Comparison of ENCODE assay signal across 1 cellular context in the genomic region with DNA sequence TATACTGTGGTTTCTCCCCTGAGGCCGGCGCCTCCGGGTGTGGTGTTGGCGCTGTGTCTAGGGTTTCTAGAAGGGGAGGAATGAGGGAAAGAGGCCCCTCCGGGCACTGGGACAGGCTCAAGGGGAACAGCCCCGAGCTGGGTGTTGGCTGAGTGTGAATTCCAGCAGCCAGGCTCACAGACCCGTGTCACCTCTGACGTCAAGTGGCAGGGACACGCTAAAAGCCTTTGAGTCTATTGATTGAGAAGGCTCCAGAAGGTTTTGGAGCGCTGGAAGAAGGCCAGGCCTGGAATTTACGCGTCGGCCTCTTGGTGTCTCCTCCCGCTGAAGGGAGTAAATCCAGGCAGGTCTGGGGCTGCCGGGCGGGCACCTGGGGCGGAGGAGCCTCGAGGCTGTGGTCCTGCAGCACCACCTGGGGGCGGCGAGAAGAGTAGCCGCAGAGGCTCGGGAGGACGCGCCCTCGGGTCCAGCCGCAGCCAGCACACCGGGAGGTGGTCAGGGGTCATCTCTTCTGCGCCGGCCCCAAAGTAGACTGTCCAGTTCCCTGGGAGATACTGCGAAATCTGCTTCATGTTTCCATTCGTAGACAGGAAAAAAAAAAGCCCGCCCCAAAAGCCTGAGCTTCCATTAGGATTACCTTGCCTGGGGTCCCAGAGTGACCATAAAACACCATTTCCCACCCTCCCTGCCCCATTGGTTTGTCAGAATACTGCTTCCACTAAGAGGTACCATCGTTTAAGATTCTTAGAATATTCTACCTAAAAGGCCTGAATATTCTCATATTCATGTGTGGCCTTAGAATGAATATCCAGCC.
TF ChIP-seq lines count a peak whose summit lies in the region.

No MANE protein-coding gene starts in this region.

TF ChIP-seq in HepG2, 621 proteins besides CTCF, POLR2A, EP300 and RAD21 (continued from another document):
- TF ChIP-seq, protein P1, sequence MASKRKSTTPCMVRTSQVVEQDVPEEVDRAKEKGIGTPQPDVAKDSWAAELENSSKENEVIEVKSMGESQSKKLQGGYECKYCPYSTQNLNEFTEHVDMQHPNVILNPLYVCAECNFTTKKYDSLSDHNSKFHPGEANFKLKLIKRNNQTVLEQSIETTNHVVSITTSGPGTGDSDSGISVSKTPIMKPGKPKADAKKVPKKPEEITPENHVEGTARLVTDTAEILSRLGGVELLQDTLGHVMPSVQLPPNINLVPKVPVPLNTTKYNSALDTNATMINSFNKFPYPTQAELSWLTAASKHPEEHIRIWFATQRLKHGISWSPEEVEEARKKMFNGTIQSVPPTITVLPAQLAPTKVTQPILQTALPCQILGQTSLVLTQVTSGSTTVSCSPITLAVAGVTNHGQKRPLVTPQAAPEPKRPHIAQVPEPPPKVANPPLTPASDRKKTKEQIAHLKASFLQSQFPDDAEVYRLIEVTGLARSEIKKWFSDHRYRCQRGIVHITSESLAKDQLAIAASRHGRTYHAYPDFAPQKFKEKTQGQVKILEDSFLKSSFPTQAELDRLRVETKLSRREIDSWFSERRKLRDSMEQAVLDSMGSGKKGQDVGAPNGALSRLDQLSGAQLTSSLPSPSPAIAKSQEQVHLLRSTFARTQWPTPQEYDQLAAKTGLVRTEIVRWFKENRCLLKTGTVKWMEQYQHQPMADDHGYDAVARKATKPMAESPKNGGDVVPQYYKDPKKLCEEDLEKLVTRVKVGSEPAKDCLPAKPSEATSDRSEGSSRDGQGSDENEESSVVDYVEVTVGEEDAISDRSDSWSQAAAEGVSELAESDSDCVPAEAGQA (IDR thresholded peaks at IDR 0.05; ENCODE audit: low read depth), result no peak; the same call in 1 of the 2 replicates
- TF ChIP-seq, protein P1 (CRISPR knock-in tag; IDR thresholded peaks at IDR 0.05; ENCODE audit: borderline replicate concordance), result no peak
- peak; percentile 79 for TF ChIP-seq HNF1B (CRISPR knock-in tag; IDR thresholded peaks at IDR 0.05)
